10 cellular contexts compared by ENCODE assay signal in the genomic region with DNA sequence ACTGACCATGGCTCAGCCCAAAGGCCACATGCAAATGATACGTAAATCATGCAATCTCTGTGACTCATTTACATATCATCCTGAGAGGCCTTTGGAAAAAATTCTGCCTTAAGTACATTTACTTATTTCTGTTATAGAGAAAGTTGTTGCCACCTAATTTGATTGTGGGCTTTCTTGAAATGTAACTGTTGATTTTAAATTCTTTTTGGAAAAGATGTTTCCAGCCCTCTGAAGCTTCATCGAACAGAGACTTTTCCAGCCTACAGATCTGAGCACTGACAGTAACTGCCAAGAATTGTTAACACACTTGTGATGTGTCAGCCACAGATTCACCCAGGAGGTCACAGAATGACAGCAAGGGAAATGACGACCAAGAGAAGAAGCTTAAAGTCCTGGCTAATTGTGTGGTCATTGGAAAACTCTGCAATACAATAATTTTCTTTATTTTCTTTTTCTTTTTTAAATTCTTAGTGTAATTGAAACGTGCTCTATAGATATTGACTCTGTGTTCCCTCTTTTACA.
"Had no signal": no experiment of that assay in that cellular context is flagged by ENCODE, and none has a peak within 500 bp of the region (broad histone marks: within the 10 kb centered on the region; RNA-seq: fewer than 3 reads in every experiment).

No MANE protein-coding gene starts in this region.

- DNase-seq: activated CD4-positive, CD25-positive, alpha-beta regulatory T cell treated with anti-CD3 and anti-CD28 coated beads, Interleukin-2, amount 50 U/mL, for 72 hours; esophagus squamous epithelium; stimulated activated naive CD8-positive, alpha-beta T cell treated with anti-CD3 and anti-CD28 coated beads, Interleukin-15, Interleukin-2, amounts not matched to agents 100 U/mL and 50 U/mL, for 24 hours had no signal

- H3K9me3 Mint-ChIP-seq: activated naive CD4-positive, alpha-beta T cell treated with anti-CD3 and anti-CD28 coated beads, Interleukin-2, amount 10 ng/mL, durations not matched to agents 7 days and 5 days; type B pancreatic cell had no signal

- H3K4me3 Mint-ChIP-seq: activated naive CD4-positive, alpha-beta T cell treated with anti-CD3 and anti-CD28 coated beads, Interleukin-2, amount 10 ng/mL, durations not matched to agents 7 days and 5 days; type B pancreatic cell had no signal

- H3K27me3 ChIP-seq: esophagus squamous epithelium, gastroesophageal sphincter, right atrium auricular region, suprapubic skin had no signal

- FAIRE-seq: small intestine had no signal

- H3K36me3 Mint-ChIP-seq: activated naive CD4-positive, alpha-beta T cell treated with anti-CD3 and anti-CD28 coated beads, Interleukin-2, amount 10 ng/mL, durations not matched to agents 7 days and 5 days; type B pancreatic cell had no signal

- H3K36me3 ChIP-seq: esophagus squamous epithelium, gastroesophageal sphincter, right atrium auricular region, suprapubic skin had no signal

- H3K4me1 Mint-ChIP-seq: activated naive CD4-positive, alpha-beta T cell treated with anti-CD3 and anti-CD28 coated beads, Interleukin-2, amount 10 ng/mL, durations not matched to agents 7 days and 5 days had no signal

- H3K27me3 Mint-ChIP-seq: activated naive CD4-positive, alpha-beta T cell treated with anti-CD3 and anti-CD28 coated beads, Interleukin-2, amount 10 ng/mL, durations not matched to agents 7 days and 5 days had no signal

- H3K27ac Mint-ChIP-seq: activated naive CD4-positive, alpha-beta T cell treated with anti-CD3 and anti-CD28 coated beads, Interleukin-2, amount 10 ng/mL, durations not matched to agents 7 days and 5 days had no signal

- H3K4me3 ChIP-seq: coronary artery, esophagus squamous epithelium, gastroesophageal sphincter, right atrium auricular region, suprapubic skin had no signal

- H3K27ac ChIP-seq: coronary artery, esophagus squamous epithelium, gastroesophageal sphincter, right atrium auricular region, suprapubic skin had no signal

- H3K4me1 ChIP-seq: suprapubic skin had no signal

- H3K9me3 ChIP-seq: esophagus squamous epithelium, gastroesophageal sphincter, right atrium auricular region, suprapubic skin had no signal
